29 cellular contexts compared by ENCODE assay signal in genomic region chr16:87222335-87222734, GRCh38.
"Had no signal": no experiment of that assay in that cellular context is flagged by ENCODE, and none has a peak within 500 bp of the region (broad histone marks: within the 10 kb centered on the region; RNA-seq: fewer than 3 reads in every experiment).

No MANE protein-coding gene starts in this region.

- H3K9me3 ChIP-seq: esophagus squamous epithelium, gastrocnemius medialis, heart right ventricle, left ventricle myocardium inferior, lower lobe of right lung, mucosa of descending colon had no signal

- H3K4me3 ChIP-seq: coronary artery, dorsolateral prefrontal cortex, esophagus squamous epithelium, gastrocnemius medialis, heart right ventricle, left ventricle myocardium inferior, lower lobe of right lung, mucosa of descending colon had no signal

- H3K4me1 ChIP-seq: esophagus squamous epithelium, gastrocnemius medialis, left ventricle myocardium inferior, lower lobe of right lung had no signal

- H3K27me3 ChIP-seq: gastrocnemius medialis had no signal

- H3K27ac ChIP-seq: coronary artery, dorsolateral prefrontal cortex, epithelial cell of prostate, esophagus squamous epithelium, gastrocnemius medialis, heart right ventricle, left ventricle myocardium inferior, lower lobe of right lung had no signal

- DNase-seq: dermis blood vessel endothelial cell; dorsolateral prefrontal cortex; effector CD4-positive, alpha-beta T cell; effector memory CD8-positive, alpha-beta T cell; endodermal cell; erythroblast; esophagus squamous epithelium; foreskin fibroblast; foreskin melanocyte; gastrocnemius medialis; glutamatergic neuron; head of caudate nucleus; heart right ventricle; hippocampal formation; immature natural killer cell; islet precursor cell; kidney; kidney glomerular epithelial cell; left colon; left ventricle myocardium inferior; lower lobe of right lung; mesenchymal stem cell; mucosa of descending colon had no signal

- FAIRE-seq: colon, endometrium, kidney had no signal

- H3K36me3 ChIP-seq: esophagus squamous epithelium, gastrocnemius medialis, heart right ventricle, left ventricle myocardium inferior, lower lobe of right lung had no signal

- ATAC-seq: effector memory CD8-positive, alpha-beta T cell; esophagus mucosa; gastrocnemius medialis; heart right ventricle; left colon; left lobe of liver; lower lobe of right lung; mucosa of descending colon had no signal
